20 cellular contexts compared by ENCODE assay signal in the genomic region with DNA sequence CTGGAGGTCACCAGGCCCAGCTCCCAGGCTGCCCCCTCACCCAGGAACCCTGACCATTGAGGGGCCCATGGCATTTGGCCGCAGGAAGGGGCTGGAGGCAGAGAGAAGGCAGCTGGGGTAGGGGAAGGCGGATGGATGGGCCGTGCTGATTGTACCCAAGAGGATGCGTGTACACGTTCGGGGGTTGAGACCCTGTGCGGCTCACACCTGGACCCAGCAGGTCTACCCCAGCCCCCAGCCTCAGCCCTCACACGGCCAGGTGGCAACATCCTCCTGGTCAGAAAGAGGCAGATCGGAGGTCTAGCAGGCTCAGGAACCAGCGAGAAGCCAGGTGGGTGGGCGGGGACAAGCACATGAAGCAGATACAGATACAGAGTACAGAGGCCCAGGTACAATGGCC. TPM values are rescaled to one million over a fixed set of nuclear protein-coding genes. Genes with fewer than 3 reads are reported as not detected.
DNase-seq lines count a peak whose midpoint lies in the region; ATAC-seq, FAIRE-seq and TF ChIP-seq lines count a peak whose summit lies in the region.
"Had no signal": no experiment of that assay in that cellular context is flagged by ENCODE, and none has a peak within 500 bp of the region (broad histone marks: within the 10 kb centered on the region; RNA-seq: fewer than 3 reads in every experiment).

No MANE protein-coding gene starts in this region.

- H3K4me3 Mint-ChIP-seq in activated T-cell treated with anti-CD3 and anti-CD28 coated beads, Interleukin-2, amount 50 U/mL, for 24 hours = no peak overlapping the region

- no peak overlapping the region for H3K9ac ChIP-seq in kidney (ENCODE audit: low read length in 2 of 2)

- TF ChIP-seq CTCF in kidney (IDR thresholded peaks at IDR 0.05; ENCODE audit: borderline replicate concordance, extremely low read depth, insufficient read depth) (no peak), sigmoid colon (IDR thresholded peaks at IDR 0.05) (no peak), prostate gland (IDR thresholded peaks at IDR 0.05) (no peak)

- no peak for FAIRE-seq in GM12892 (lab: Jason Lieb, UNC)
- FAIRE-seq in kidney (lab: Jason Lieb, UNC) = no peak
- FAIRE-seq: H54 had no signal

- no peaks in the 10 kb centered on the region for H3K9me3 ChIP-seq in kidney (ENCODE audit: control insufficient read depth in 1 of 2, low read length in 2 of 2)
- H3K9me3 ChIP-seq in sigmoid colon = no peaks in the 10 kb centered on the region
- no peaks in the 10 kb centered on the region for H3K9me3 ChIP-seq in prostate gland

- no peak for TF ChIP-seq EP300 in sigmoid colon (IDR thresholded peaks at IDR 0.05)

- H3K36me3 ChIP-seq in kidney (ENCODE audit: control insufficient read depth in 1 of 2, insufficient read depth in 2 of 2, low read length in 2 of 2) (no peaks in the 10 kb centered on the region), sigmoid colon (no peaks in the 10 kb centered on the region), prostate gland (no peaks in the 10 kb centered on the region)

- no peak overlapping the region for H3K27ac ChIP-seq in kidney (ENCODE audit: low read depth in 2 of 2, low read length in 2 of 2)
- H3K27ac ChIP-seq in sigmoid colon = no peak overlapping the region
- H3K27ac ChIP-seq in prostate gland = no peak overlapping the region

- ATAC-seq in HG02852 (IDR thresholded peaks at IDR 0.05; ENCODE audit: unreplicated experiment) = no peak
- ATAC-seq in HG03108 (IDR thresholded peaks at IDR 0.05; ENCODE audit: unreplicated experiment) = no peak
- ATAC-seq: Panc1 had no signal

- H3K27me3 Mint-ChIP-seq in activated T-cell treated with anti-CD3 and anti-CD28 coated beads, Interleukin-2, amount 50 U/mL, for 24 hours = no peaks in the 10 kb centered on the region

- TF ChIP-seq POLR2A in GM12892 (IDR thresholded peaks at IDR 0.05; ENCODE audit: low read depth, low read length) = no peak
- no peak for TF ChIP-seq POLR2A in sigmoid colon (IDR thresholded peaks at IDR 0.05)
- TF ChIP-seq POLR2A in prostate gland (IDR thresholded peaks at IDR 0.05) = no peak

- H3K9me3 Mint-ChIP-seq in activated T-cell treated with anti-CD3 and anti-CD28 coated beads, Interleukin-2, amount 50 U/mL, for 24 hours = no peaks in the 10 kb centered on the region

- peaks cover 6% of the 10 kb centered on the region for H3K4me1 Mint-ChIP-seq in activated T-cell treated with anti-CD3 and anti-CD28 coated beads, Interleukin-2, amount 50 U/mL, for 24 hours (ENCODE audit: low read depth)

- intact Hi-C loops in kidney (cut with DNase I) (no loop called here), sigmoid colon (cut with DNase I) (no loop called here), prostate gland (cut with DNase I) (no loop called here)

- WGBS in sigmoid colon, 2 donors = 93 to 94% methylated on average over 11 of the region's 11 CpGs
- 92% methylated on average over 5 of the region's 11 CpGs for WGBS in prostate gland

- no peaks in the 10 kb centered on the region for H3K27me3 ChIP-seq in sigmoid colon
- H3K27me3 ChIP-seq in prostate gland (replicated peaks; ENCODE audit: insufficient read depth) = no peaks in the 10 kb centered on the region

- peaks cover 6% of the 10 kb centered on the region for H3K36me3 Mint-ChIP-seq in activated T-cell treated with anti-CD3 and anti-CD28 coated beads, Interleukin-2, amount 50 U/mL, for 24 hours (ENCODE audit: low read depth)

- no peak overlapping the region for H3K27ac Mint-ChIP-seq in activated T-cell treated with anti-CD3 and anti-CD28 coated beads, Interleukin-2, amount 50 U/mL, for 24 hours

- H3K4me1 ChIP-seq in kidney (ENCODE audit: control insufficient read depth in 1 of 2, insufficient read depth in 1 of 2, low read depth in 1 of 2, low read length in 2 of 2) = no peaks in the 10 kb centered on the region
- peaks cover 0 to 92% (median 82%) of the 10 kb centered on the region in 4 donors for H3K4me1 ChIP-seq in sigmoid colon
- no peaks in the 10 kb centered on the region for H3K4me1 ChIP-seq in prostate gland (replicated peaks)

- no peak overlapping the region for H3K4me3 ChIP-seq in kidney (ENCODE audit: low read length in 2 of 2)
- no peak overlapping the region for H3K4me3 ChIP-seq in sigmoid colon
- H3K4me3 ChIP-seq in prostate gland = no peak overlapping the region

- DNase-seq in activated T-cell treated with anti-CD3 and anti-CD28 coated beads, Interleukin-2, amount 50 U/mL, for 24 hours = peak; percentile 20
- DNase-seq in activated T-cell treated with anti-CD3 and anti-CD28 coated beads, Interleukin-2, amount 50 U/mL, for 1 hour = no peak
- DNase-seq in GM12892 (ENCODE audit: insufficient read length) (peak; percentile 6), kidney (peak; percentile 69), sigmoid colon (peak; percentile 58), prostate gland (ENCODE audit: low spot score) (no peak)
- DNase-seq: C1 segment of cervical spinal cord, GDM1, Karpas-422, MM.1S, NCI-H1092 treated with DMSO at 0.1 percent for 48 hours, NCI-H1694, NCI-H2107, NCI-H2227 treated with DMSO at 0.1 percent for 48 hours, NCI-H524, SHP77 had no signal

RNA-seq across cellular contexts. Expression of a gene that starts 33.7 kb away (rescaled TPM):
- polyA plus RNA-seq in GM12892 (2012; ENCODE audit: missing spikeins) = 0.04 TPM
- total RNA-seq in kidney = 30.9 TPM
- 7.1 TPM for polyA plus RNA-seq in kidney (ENCODE audit: insufficient read depth, low read depth, low replicate concordance)
- 10 to 100 TPM; 41.6 to 80.0 (median 65.4) TPM for total RNA-seq in sigmoid colon
- 10 to 100 TPM in 1 of 3 donors, 1 to 10 TPM in 2; 3.6 to 14.3 (median 5.1) TPM for polyA plus RNA-seq in sigmoid colon
- 10 to 100 TPM; 24.5 to 55.2 TPM for total RNA-seq in prostate gland

RNA-seq across cellular contexts. Expression of a gene that starts 57.3 kb away (rescaled TPM):
- 6.3 TPM for polyA plus RNA-seq in GM12892 (2012; ENCODE audit: missing spikeins)
- total RNA-seq in kidney (33.1 TPM), sigmoid colon (10 to 100 TPM; 23.7 to 35.6 (median 30.2) TPM), prostate gland (10 to 100 TPM; 44.7 to 65.1 TPM)
- polyA plus RNA-seq in kidney (ENCODE audit: insufficient read depth, low read depth, low replicate concordance) (22.2 TPM), sigmoid colon (10 to 100 TPM; 25.4 to 48.4 (median 27.6) TPM)

Comparison
In these comparisons a context has a peak if more than half of its experiments do, and no peak if none do; other contexts are left out.
1. DNase-seq: peak in activated T-cell treated with anti-CD3 and anti-CD28 coated beads, Interleukin-2, amount 50 U/mL, for 24 hours (single experiment), GM12892 (single experiment), kidney (single experiment) and sigmoid colon (single experiment); none in activated T-cell treated with anti-CD3 and anti-CD28 coated beads, Interleukin-2, amount 50 U/mL, for 1 hour (single experiment) and prostate gland (single experiment).